Comparison of ENCODE assay signal across 17 cellular contexts in the genomic region with DNA sequence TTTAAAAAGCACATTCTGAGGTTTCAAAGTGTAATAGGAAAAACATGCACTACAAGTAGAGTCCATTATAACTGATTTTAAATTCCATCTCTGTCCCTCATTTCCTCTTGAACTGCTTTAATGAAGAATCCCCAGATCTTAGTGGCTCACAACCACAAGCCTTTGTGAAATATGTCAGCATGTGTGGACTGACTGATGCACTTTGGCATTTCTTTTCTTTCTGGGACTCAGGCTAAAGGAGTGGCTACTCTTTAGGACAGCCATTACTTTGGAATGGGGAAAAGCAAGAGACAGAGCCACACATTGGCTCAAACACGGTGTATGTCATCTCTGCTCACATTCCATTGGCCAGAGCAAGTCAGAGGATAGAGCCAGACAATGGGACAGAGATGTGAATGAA.
DNase-seq lines count a peak whose midpoint lies in the region; FAIRE-seq and TF ChIP-seq lines count a peak whose summit lies in the region.
"Had no signal": no experiment of that assay in that cellular context is flagged by ENCODE, and none has a peak within 500 bp of the region (broad histone marks: within the 10 kb centered on the region; RNA-seq: fewer than 3 reads in every experiment).

No MANE protein-coding gene starts in this region.

- DNase-seq in D721Med (ENCODE audit: insufficient read length, low spot score) (no peak), astrocyte (ENCODE audit: low read depth) (peak; percentile 69), epithelial cell of prostate (ENCODE audit: low read depth, low spot score) (no peak), NCI-H345 treated with DMSO at 0.1 percent for 48 hours (lab: John Stamatoyannopoulos, UW; ENCODE audit: unreplicated experiment) (no peak), thyroid gland (no peak), NCI-H1048 (lab: John Stamatoyannopoulos, UW) (no peak)
- DNase-seq: C1 segment of cervical spinal cord; CD4-positive, alpha-beta memory T cell; COR-L47; DMS 273 treated with DMSO at 0.1 percent for 48 hours; DMS79; EL; GDM1; H9 had no signal

- H3K4me1 ChIP-seq in astrocyte (ENCODE audit: insufficient read depth, low read length) = no peaks in the 10 kb centered on the region
- H3K4me1 ChIP-seq in thyroid gland = no peaks in the 10 kb centered on the region

- no peak overlapping the region for H3K27ac Mint-ChIP-seq in astrocyte (ENCODE audit: unreplicated experiment)
- H3K27ac Mint-ChIP-seq: CD4-positive, alpha-beta memory T cell; GM23338; H9 had no signal

- H2AFZ ChIP-seq in astrocyte (ENCODE audit: low read depth, low read length) = no peak overlapping the region
- H2AFZ ChIP-seq: GM23338 had no signal

- no peaks in the 10 kb centered on the region for H3K36me3 Mint-ChIP-seq in astrocyte (ENCODE audit: low read depth, unreplicated experiment)
- H3K36me3 Mint-ChIP-seq: CD4-positive, alpha-beta memory T cell had no signal

- TF ChIP-seq CTCF in D721Med (IDR thresholded peaks at IDR 0.05; ENCODE audit: insufficient read depth, missing control alignments) = no peak
- TF ChIP-seq CTCF in astrocyte (IDR thresholded peaks at IDR 0.05; ENCODE audit: insufficient read depth, low read depth, low read length) = no peak
- no peak for TF ChIP-seq CTCF in thyroid gland (IDR thresholded peaks at IDR 0.05)

- no peaks in the 10 kb centered on the region for H3K27me3 Mint-ChIP-seq in astrocyte (ENCODE audit: low read depth, unreplicated experiment)
- H3K27me3 Mint-ChIP-seq: CD4-positive, alpha-beta memory T cell had no signal

- H3K9ac ChIP-seq in astrocyte (ENCODE audit: low read length) = no peak overlapping the region

- no peak overlapping the region for H3K4me3 Mint-ChIP-seq in astrocyte (ENCODE audit: unreplicated experiment)
- H3K4me3 Mint-ChIP-seq: CD4-positive, alpha-beta memory T cell; GM23338; H9 had no signal

- no peak overlapping the region for H3K4me2 ChIP-seq in astrocyte (ENCODE audit: low read length)
- H3K4me2 ChIP-seq: GM23338 had no signal

- TF ChIP-seq POLR2A in thyroid gland (IDR thresholded peaks at IDR 0.05) = no peak

- WGBS in thyroid gland, 2 donors = 53 to 57% methylated on average over 1 of the region's 1 CpG

- FAIRE-seq in D721Med (lab: Jason Lieb, UNC) = peak; percentile 6
- FAIRE-seq in astrocyte (lab: Jason Lieb, UNC) = peak; percentile 29
- FAIRE-seq: GM12878, GM18507 had no signal

- H3K79me2 ChIP-seq in astrocyte (ENCODE audit: insufficient read depth, low read length) = no peaks in the 10 kb centered on the region

- intact Hi-C loops in thyroid gland (cut with DNase I) = no loop called here

- no peaks in the 10 kb centered on the region for H3K9me3 Mint-ChIP-seq in astrocyte (ENCODE audit: unreplicated experiment)

- H3K27me3 ChIP-seq in astrocyte (ENCODE audit: insufficient read depth, low read length) = no peaks in the 10 kb centered on the region
- no peaks in the 10 kb centered on the region for H3K27me3 ChIP-seq in thyroid gland

- no peaks in the 10 kb centered on the region for H3K4me1 Mint-ChIP-seq in astrocyte (ENCODE audit: low read depth, unreplicated experiment)
- H3K4me1 Mint-ChIP-seq: CD4-positive, alpha-beta memory T cell; GM23338 had no signal

- no peaks in the 10 kb centered on the region for H3K9me3 ChIP-seq in astrocyte (ENCODE audit: insufficient read depth, low read depth, low read length)
- no peaks in the 10 kb centered on the region for H3K9me3 ChIP-seq in thyroid gland

- H3K36me3 ChIP-seq in astrocyte (ENCODE audit: insufficient read depth, low read length) (no peaks in the 10 kb centered on the region), thyroid gland (no peaks in the 10 kb centered on the region)

- no peaks in the 10 kb centered on the region for H4K20me1 ChIP-seq in astrocyte (ENCODE audit: insufficient read depth, low read length)

- H3K4me3 ChIP-seq in astrocyte (ENCODE audit: insufficient read depth, low read depth, low read length) = no peak overlapping the region
- H3K4me3 ChIP-seq in thyroid gland (replicated peaks in 1 of 3) = no peak overlapping the region
- H3K4me3 ChIP-seq: GM12878, GM23338 had no signal

- H3K27ac ChIP-seq in astrocyte (ENCODE audit: low read depth, low read length) = peak overlapping the region; percentile 21
- H3K27ac ChIP-seq in epithelial cell of prostate = peak overlapping the region; percentile 30
- no peak overlapping the region for H3K27ac ChIP-seq in thyroid gland

Comparison
In these comparisons a context has a peak if more than half of its experiments do, and no peak if none do; other contexts are left out.
1. H3K27ac ChIP-seq: peak in astrocyte (single experiment) and epithelial cell of prostate (single experiment); none in thyroid gland (0 of 3).